11 cellular contexts compared by ENCODE assay signal in genomic region chr9:684950-685340, GRCh38.
A peak's percentile ranks its signal among the peaks of the same experiment; 100 is the strongest.
DNase-seq lines count a peak whose midpoint lies in the region; ATAC-seq and TF ChIP-seq lines count a peak whose summit lies in the region.
"Had no signal": no experiment of that assay in that cellular context is flagged by ENCODE, and none has a peak within 500 bp of the region (broad histone marks: within the 10 kb centered on the region; RNA-seq: fewer than 3 reads in every experiment).

No MANE protein-coding gene starts in this region.

- TF ChIP-seq EP300 in gastroesophageal sphincter (IDR thresholded peaks at IDR 0.05), result no peak

- 2 to 7% methylated on average over 4 of the region's 4 CpGs for WGBS in gastroesophageal sphincter (ENCODE audit: low coverage in 1 of 2), 2 donors

- H3K4me1 ChIP-seq in gastroesophageal sphincter (peaks cover 12 to 52% (median 18%) of the 10 kb centered on the region in 3 donors), skeletal muscle tissue (ENCODE audit: control insufficient read depth in 3 of 3, insufficient read depth in 3 of 3, low read length in 3 of 3) (peaks cover 21 to 43% (median 40%) of the 10 kb centered on the region in 3 donors)

- DNase-seq in HFF-Myc (ENCODE audit: extremely low read depth, low read depth) (peak; percentile 78), left lobe of liver (ENCODE audit: low spot score) (no peak), cerebellar nuclear complex (lab: John Stamatoyannopoulos, UW) (no peak)
- DNase-seq: erythroblast; NK-92 treated with Interleukin-12 subunit alpha and Interleukin-12 subunit beta, amount 100 ng/mL, for 24 hours; ovary had no signal

- no peak for TF ChIP-seq CTCF in HFF-Myc (IDR thresholded peaks at IDR 0.05; ENCODE audit: low read depth, low read length, missing control alignments)
- TF ChIP-seq CTCF in gastroesophageal sphincter (IDR thresholded peaks at IDR 0.05), result peak in 1 of 4 experiments; percentile 12

- H3K27me3 ChIP-seq in gastroesophageal sphincter (no peaks in the 10 kb centered on the region), skeletal muscle tissue (ENCODE audit: control insufficient read depth in 3 of 3, insufficient read depth in 3 of 3, low read length in 3 of 3) (no peaks in the 10 kb centered on the region)
- H3K27me3 ChIP-seq: ovary had no signal

- ATAC-seq in gastroesophageal sphincter (no peak), left lobe of liver (no peak), GM18868 (IDR thresholded peaks at IDR 0.05; ENCODE audit: unreplicated experiment) (no peak), HG02571 (IDR thresholded peaks at IDR 0.05; ENCODE audit: unreplicated experiment) (no peak)

- H3K9me3 ChIP-seq in gastroesophageal sphincter (no peaks in the 10 kb centered on the region), skeletal muscle tissue (ENCODE audit: control insufficient read depth in 3 of 3, low read length in 3 of 3) (no peaks in the 10 kb centered on the region)
- H3K9me3 ChIP-seq: ovary had no signal

- H3K27ac ChIP-seq in angular gyrus (ENCODE audit: low read depth, low read length) (peak overlapping the region; percentile 51), gastroesophageal sphincter (peak overlapping the region; percentile 81 to 99 (median 90)), skeletal muscle tissue (ENCODE audit: low read depth, low read length) (peak overlapping the region; percentile 14)

- no peak for TF ChIP-seq POLR2A in gastroesophageal sphincter (IDR thresholded peaks at IDR 0.05)

- no peaks in the 10 kb centered on the region for H3K36me3 ChIP-seq in gastroesophageal sphincter
- no peaks in the 10 kb centered on the region for H3K36me3 ChIP-seq in skeletal muscle tissue (ENCODE audit: control insufficient read depth in 3 of 3, insufficient read depth in 3 of 3, low read length in 3 of 3)
- H3K36me3 ChIP-seq: ovary had no signal

- no peak overlapping the region for H3K9ac ChIP-seq in skeletal muscle tissue (ENCODE audit: low read depth in 1 of 3, low read length in 3 of 3)

- peak overlapping the region; percentile 33; the same call in 1 of the 2 replicates for H3K4me3 ChIP-seq in HFF-Myc (replicated peaks; ENCODE audit: low read depth, low read length)
- H3K4me3 ChIP-seq in gastroesophageal sphincter, result peak overlapping the region; percentile 44 to 56
- no peak overlapping the region for H3K4me3 ChIP-seq in skeletal muscle tissue (ENCODE audit: low read length in 3 of 3)
- H3K4me3 ChIP-seq: ovary had no signal

Comparison
In these comparisons a context has a peak if more than half of its experiments do, and no peak if none do; other contexts are left out.
1. H3K4me3 ChIP-seq: peak in HFF-Myc (single experiment) and gastroesophageal sphincter (2 of 2); none in skeletal muscle tissue (0 of 3).
2. H3K27ac ChIP-seq: peak in every context shown above with its lines; median percentile 90 in gastroesophageal sphincter; 51 in angular gyrus; 14 in skeletal muscle tissue.